Comparison of ENCODE assay signal across 19 cellular contexts in genomic region chr4:84874619-84875018, GRCh38.
DNase-seq lines count a peak whose midpoint lies in the region; ATAC-seq and TF ChIP-seq lines count a peak whose summit lies in the region.
"Had no signal": no experiment of that assay in that cellular context is flagged by ENCODE, and none has a peak within 500 bp of the region (broad histone marks: within the 10 kb centered on the region; RNA-seq: fewer than 3 reads in every experiment).

No MANE protein-coding gene starts in this region.

- H3K4me1 Mint-ChIP-seq in MCF 10A (ENCODE audit: insufficient read depth, unreplicated experiment) = peaks cover 36% of the 10 kb centered on the region
- H3K4me1 Mint-ChIP-seq in endodermal cell = peaks cover 25% of the 10 kb centered on the region
- H3K4me1 Mint-ChIP-seq: B cell; CD4-positive, CD25-positive, alpha-beta regulatory T cell had no signal

- H3K36me3 ChIP-seq in breast epithelium = no peaks in the 10 kb centered on the region
- H3K36me3 ChIP-seq in endodermal cell (ENCODE audit: control insufficient read depth, insufficient read depth, low read length) = peaks cover 10% of the 10 kb centered on the region
- no peaks in the 10 kb centered on the region for H3K36me3 ChIP-seq in lower lobe of right lung

- TF ChIP-seq CTCF in MCF 10A (IDR thresholded peaks at IDR 0.05; ENCODE audit: unreplicated experiment) = no peak
- no peak for TF ChIP-seq CTCF in breast epithelium (IDR thresholded peaks at IDR 0.05)
- no peak for TF ChIP-seq CTCF in endodermal cell (conservative IDR thresholded peaks at IDR 0.05)
- no peak for TF ChIP-seq CTCF in lower lobe of right lung (IDR thresholded peaks at IDR 0.05)

- intact Hi-C loops in MCF 10A (cut with micrococcal nuclease) = loop anchor here (5.0 kb wide), 1 partner anchor 93 kb away; the partner anchor contains the start of gene WDFY3
- intact Hi-C loops in breast epithelium (cut with DNase I; ENCODE audit: low total_unique reads) = no loop called here
- intact Hi-C loops in lower lobe of right lung (cut with DNase I) = no loop called here

- 86 to 93% methylated on average over 3 of the region's 3 CpGs for WGBS in endodermal cell (ENCODE audit: insufficient coverage in 1 of 2, insufficient read length in 1 of 2), 2 experiments

- H3K9me3 Mint-ChIP-seq in MCF 10A (ENCODE audit: unreplicated experiment) (no peaks in the 10 kb centered on the region), endodermal cell (no peaks in the 10 kb centered on the region)
- H3K9me3 Mint-ChIP-seq: CD8-positive, alpha-beta T cell; H9 had no signal

- no peak for TF ChIP-seq POLR2A in breast epithelium (IDR thresholded peaks at IDR 0.05)

- POLR2A ChIA-PET in MCF 10A (lab: Yijun Ruan, JAX) = no interaction called here

- no peaks in the 10 kb centered on the region for H3K27me3 ChIP-seq in breast epithelium
- no peaks in the 10 kb centered on the region for H3K27me3 ChIP-seq in endodermal cell (ENCODE audit: control insufficient read depth, insufficient read depth, low read length, poor library complexity, severe bottlenecking)
- no peaks in the 10 kb centered on the region for H3K27me3 ChIP-seq in lower lobe of right lung (ENCODE audit: low read depth)
- H3K27me3 ChIP-seq: BLaER1 had no signal

- H3K27me3 Mint-ChIP-seq in MCF 10A (ENCODE audit: insufficient read depth, unreplicated experiment) (no peaks in the 10 kb centered on the region), endodermal cell (ENCODE audit: insufficient read depth) (no peaks in the 10 kb centered on the region)
- H3K27me3 Mint-ChIP-seq: B cell; CD4-positive, CD25-positive, alpha-beta regulatory T cell had no signal

- no peak overlapping the region for H3K4me3 Mint-ChIP-seq in MCF 10A (ENCODE audit: unreplicated experiment)
- H3K4me3 Mint-ChIP-seq in endodermal cell = no peak overlapping the region
- H3K4me3 Mint-ChIP-seq: B cell; CD4-positive, CD25-positive, alpha-beta regulatory T cell; CD8-positive, alpha-beta T cell; H9 had no signal

- H3K9me3 ChIP-seq in breast epithelium = no peaks in the 10 kb centered on the region
- H3K9me3 ChIP-seq in endodermal cell (ENCODE audit: control insufficient read depth, low read length) = no peaks in the 10 kb centered on the region
- H3K9me3 ChIP-seq in lower lobe of right lung = no peaks in the 10 kb centered on the region
- H3K9me3 ChIP-seq: BLaER1, Caco-2 had no signal

- DNase-seq in MCF 10A (ENCODE audit: unreplicated experiment) (no peak), breast epithelium (ENCODE audit: low spot score in 2 of 2) (no peak), endodermal cell (no peak), lower lobe of right lung (no peak)
- DNase-seq in activated CD4-positive, alpha-beta T cell treated with anti-CD3 and anti-CD28 coated beads, Interleukin-2, amount 50 U/mL, for 48 hours = no peak
- no peak for DNase-seq in activated effector memory CD4-positive, alpha-beta T cell treated with Interleukin-2 at 50 U/mL for 16 hours
- DNase-seq: Caco-2; CD4-positive, CD25-positive, alpha-beta regulatory T cell; CD8-positive, alpha-beta T cell; DMS153; DND-41; GM23248; H9 had no signal

- H3K27ac Mint-ChIP-seq in MCF 10A (ENCODE audit: low read depth, unreplicated experiment) = peak overlapping the region; percentile 43
- H3K27ac Mint-ChIP-seq in endodermal cell = peak overlapping the region; percentile 24
- H3K27ac Mint-ChIP-seq: B cell; CD4-positive, CD25-positive, alpha-beta regulatory T cell; CD8-positive, alpha-beta T cell had no signal

- CTCF ChIA-PET in MCF 10A (lab: Yijun Ruan, JAX) = no interaction called here

- BruUV-seq in MCF 10A (replicated peaks; lab: Mats Ljungman, UMichigan) = no TSS peak

- H3K4me1 ChIP-seq in breast epithelium (no peaks in the 10 kb centered on the region), endodermal cell (ENCODE audit: control insufficient read depth, insufficient read depth, low read length) (peaks cover 16% of the 10 kb centered on the region), lower lobe of right lung (no peaks in the 10 kb centered on the region)
- H3K4me1 ChIP-seq: BLaER1 had no signal

- H3K36me3 Mint-ChIP-seq in MCF 10A (ENCODE audit: insufficient read depth, unreplicated experiment) (peaks cover 14% of the 10 kb centered on the region), endodermal cell (ENCODE audit: low read depth) (peaks cover 7% of the 10 kb centered on the region)
- H3K36me3 Mint-ChIP-seq: CD4-positive, CD25-positive, alpha-beta regulatory T cell; CD8-positive, alpha-beta T cell had no signal

- no peak overlapping the region for H3K27ac ChIP-seq in breast epithelium
- no peak overlapping the region for H3K27ac ChIP-seq in endodermal cell (ENCODE audit: low read depth, low read length)
- H3K27ac ChIP-seq in lower lobe of right lung = no peak overlapping the region
- H3K27ac ChIP-seq: 22Rv1, BLaER1, C4-2B, GM23248 had no signal

- ATAC-seq in lower lobe of right lung (peak; percentile 64 to 77), GM21825 (IDR thresholded peaks at IDR 0.05; ENCODE audit: unreplicated experiment) (no peak)
- ATAC-seq: CD8-positive, alpha-beta T cell; HCT116 had no signal

- no peak overlapping the region for H3K9ac ChIP-seq in endodermal cell (ENCODE audit: extremely low read depth, low read length, poor library complexity, severe bottlenecking)
- H3K9ac ChIP-seq: BLaER1, GM23248 had no signal

- H3K4me3 ChIP-seq in breast epithelium = no peak overlapping the region
- H3K4me3 ChIP-seq in endodermal cell (ENCODE audit: low read length) = no peak overlapping the region
- no peak overlapping the region for H3K4me3 ChIP-seq in lower lobe of right lung
- H3K4me3 ChIP-seq: BLaER1, GM23248 had no signal
